In genomic region chr13:39245688-39246087, GRCh38 we compare ENCODE assay signal across 1 cellular context.
TF ChIP-seq lines count a peak whose summit lies in the region.

No MANE protein-coding gene starts in this region.

TF ChIP-seq in GM23338, 12 proteins besides CTCF, POLR2A, EP300 and RAD21 (continued from another document):
- TF ChIP-seq JUNB (IDR thresholded peaks at IDR 0.05; ENCODE audit: unreplicated experiment): no peak
- TF ChIP-seq, protein P1, sequence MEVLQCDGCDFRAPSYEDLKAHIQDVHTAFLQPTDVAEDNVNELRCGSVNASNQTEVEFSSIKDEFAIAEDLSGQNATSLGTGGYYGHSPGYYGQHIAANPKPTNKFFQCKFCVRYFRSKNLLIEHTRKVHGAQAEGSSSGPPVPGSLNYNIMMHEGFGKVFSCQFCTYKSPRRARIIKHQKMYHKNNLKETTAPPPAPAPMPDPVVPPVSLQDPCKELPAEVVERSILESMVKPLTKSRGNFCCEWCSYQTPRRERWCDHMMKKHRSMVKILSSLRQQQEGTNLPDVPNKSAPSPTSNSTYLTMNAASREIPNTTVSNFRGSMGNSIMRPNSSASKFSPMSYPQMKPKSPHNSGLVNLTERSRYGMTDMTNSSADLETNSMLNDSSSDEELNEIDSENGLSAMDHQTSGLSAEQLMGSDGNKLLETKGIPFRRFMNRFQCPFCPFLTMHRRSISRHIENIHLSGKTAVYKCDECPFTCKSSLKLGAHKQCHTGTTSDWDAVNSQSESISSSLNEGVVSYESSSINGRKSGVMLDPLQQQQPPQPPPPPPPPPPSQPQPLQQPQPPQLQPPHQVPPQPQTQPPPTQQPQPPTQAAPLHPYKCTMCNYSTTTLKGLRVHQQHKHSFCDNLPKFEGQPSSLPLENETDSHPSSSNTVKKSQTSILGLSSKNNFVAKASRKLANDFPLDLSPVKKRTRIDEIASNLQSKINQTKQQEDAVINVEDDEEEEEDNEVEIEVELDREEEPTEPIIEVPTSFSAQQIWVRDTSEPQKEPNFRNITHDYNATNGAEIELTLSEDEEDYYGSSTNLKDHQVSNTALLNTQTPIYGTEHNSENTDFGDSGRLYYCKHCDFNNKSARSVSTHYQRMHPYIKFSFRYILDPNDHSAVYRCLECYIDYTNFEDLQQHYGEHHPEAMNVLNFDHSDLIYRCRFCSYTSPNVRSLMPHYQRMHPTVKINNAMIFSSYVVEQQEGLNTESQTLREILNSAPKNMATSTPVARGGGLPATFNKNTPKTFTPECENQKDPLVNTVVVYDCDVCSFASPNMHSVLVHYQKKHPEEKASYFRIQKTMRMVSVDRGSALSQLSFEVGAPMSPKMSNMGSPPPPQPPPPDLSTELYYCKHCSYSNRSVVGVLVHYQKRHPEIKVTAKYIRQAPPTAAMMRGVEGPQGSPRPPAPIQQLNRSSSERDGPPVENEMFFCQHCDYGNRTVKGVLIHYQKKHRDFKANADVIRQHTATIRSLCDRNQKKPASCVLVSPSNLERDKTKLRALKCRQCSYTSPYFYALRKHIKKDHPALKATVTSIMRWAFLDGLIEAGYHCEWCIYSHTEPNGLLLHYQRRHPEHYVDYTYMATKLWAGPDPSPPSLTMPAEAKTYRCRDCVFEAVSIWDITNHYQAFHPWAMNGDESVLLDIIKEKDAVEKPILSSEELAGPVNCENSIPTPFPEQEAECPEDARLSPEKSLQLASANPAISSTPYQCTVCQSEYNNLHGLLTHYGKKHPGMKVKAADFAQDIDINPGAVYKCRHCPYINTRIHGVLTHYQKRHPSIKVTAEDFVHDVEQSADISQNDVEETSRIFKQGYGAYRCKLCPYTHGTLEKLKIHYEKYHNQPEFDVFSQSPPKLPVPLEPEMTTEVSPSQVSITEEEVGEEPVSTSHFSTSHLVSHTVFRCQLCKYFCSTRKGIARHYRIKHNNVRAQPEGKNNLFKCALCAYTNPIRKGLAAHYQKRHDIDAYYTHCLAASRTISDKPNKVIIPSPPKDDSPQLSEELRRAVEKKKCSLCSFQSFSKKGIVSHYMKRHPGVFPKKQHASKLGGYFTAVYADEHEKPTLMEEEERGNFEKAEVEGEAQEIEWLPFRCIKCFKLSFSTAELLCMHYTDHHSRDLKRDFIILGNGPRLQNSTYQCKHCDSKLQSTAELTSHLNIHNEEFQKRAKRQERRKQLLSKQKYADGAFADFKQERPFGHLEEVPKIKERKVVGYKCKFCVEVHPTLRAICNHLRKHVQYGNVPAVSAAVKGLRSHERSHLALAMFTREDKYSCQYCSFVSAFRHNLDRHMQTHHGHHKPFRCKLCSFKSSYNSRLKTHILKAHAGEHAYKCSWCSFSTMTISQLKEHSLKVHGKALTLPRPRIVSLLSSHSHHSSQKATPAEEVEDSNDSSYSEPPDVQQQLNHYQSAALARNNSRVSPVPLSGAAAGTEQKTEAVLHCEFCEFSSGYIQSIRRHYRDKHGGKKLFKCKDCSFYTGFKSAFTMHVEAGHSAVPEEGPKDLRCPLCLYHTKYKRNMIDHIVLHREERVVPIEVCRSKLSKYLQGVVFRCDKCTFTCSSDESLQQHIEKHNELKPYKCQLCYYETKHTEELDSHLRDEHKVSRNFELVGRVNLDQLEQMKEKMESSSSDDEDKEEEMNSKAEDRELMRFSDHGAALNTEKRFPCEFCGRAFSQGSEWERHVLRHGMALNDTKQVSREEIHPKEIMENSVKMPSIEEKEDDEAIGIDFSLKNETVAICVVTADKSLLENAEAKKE (CRISPR knock-in tag; IDR thresholded peaks at IDR 0.05): no peak
TF ChIP-seq in GM23338: peak in this region for 0.
